8 cellular contexts compared by ENCODE assay signal in genomic region chr11:67400942-67401494, GRCh38. TPM values are rescaled to one million over a fixed set of nuclear protein-coding genes. Genes with fewer than 3 reads are reported as not detected.
A peak's percentile ranks its signal among the peaks of the same experiment; 100 is the strongest.
DNase-seq lines count a peak whose midpoint lies in the region; ATAC-seq, FAIRE-seq and TF ChIP-seq lines count a peak whose summit lies in the region.

No MANE protein-coding gene starts in this region.

- no peak overlapping the region for H2AFZ ChIP-seq in OCI-LY3 (ENCODE audit: low read depth, low read length)

- DNase-seq in AG10803 (ENCODE audit: low read depth) (no peak), epithelial cell of prostate (ENCODE audit: low read depth, low spot score) (no peak), ovary (no peak), SW 1271 (lab: John Stamatoyannopoulos, UW) (no peak), D721Med (ENCODE audit: insufficient read length, low spot score) (no peak)

- no peaks in the 10 kb centered on the region for H3K9me3 ChIP-seq in OCI-LY3 (ENCODE audit: insufficient read depth, low read length)
- no peaks in the 10 kb centered on the region for H3K9me3 ChIP-seq in ovary

- TF ChIP-seq EP300 in ovary (IDR thresholded peaks at IDR 0.05), result no peak

- H3K36me3 ChIP-seq in OCI-LY3 (replicated peaks; ENCODE audit: low read depth, low read length) (peaks cover 39% of the 10 kb centered on the region), ovary (no peaks in the 10 kb centered on the region)

- H3K4me2 ChIP-seq in OCI-LY3 (ENCODE audit: low read length), result peak overlapping the region; percentile 93

- H3K27me3 ChIP-seq in OCI-LY3 (ENCODE audit: low read depth, low read length) (no peaks in the 10 kb centered on the region), ovary (no peaks in the 10 kb centered on the region)

- peak overlapping the region; percentile 97 for H3K9ac ChIP-seq in OCI-LY3 (ENCODE audit: low read length)

- H3K4me1 ChIP-seq in OCI-LY3 (ENCODE audit: low read length) (peaks cover 39% of the 10 kb centered on the region), ovary (ENCODE audit: insufficient read depth) (peaks cover 1% of the 10 kb centered on the region)

- peak; percentile 2 for ATAC-seq in GM21447 (IDR thresholded peaks at IDR 0.05; ENCODE audit: unreplicated experiment)
- ATAC-seq in GM18858 (IDR thresholded peaks at IDR 0.05; ENCODE audit: unreplicated experiment), result no peak

- peaks cover 21% of the 10 kb centered on the region for H3K79me2 ChIP-seq in OCI-LY3 (ENCODE audit: low read length)

- WGBS in ovary, 3 donors, result 2 to 4% (median 2%) methylated on average over 24 to 27 of the region's 27 CpGs

- no peak for FAIRE-seq in D721Med (lab: Jason Lieb, UNC)

- intact Hi-C loops in ovary (cut with DNase I), result loop anchor here in 2 of 4 donors (1.0 to 10.0 kb wide), 3 partner anchors 42 to 106 kb away; partner anchors contain the start of genes CDK2AP2 (in 1 of the 2), CORO1B (in 1 of the 2) and PITPNM1 (in 1 of the 2)

- no peak for TF ChIP-seq CTCF in AG10803 (conservative IDR thresholded peaks at IDR 0.05; ENCODE audit: low read length)
- no peak for TF ChIP-seq CTCF in OCI-LY3 (IDR thresholded peaks at IDR 0.05; ENCODE audit: low read depth, low read length)
- no peak for TF ChIP-seq CTCF in ovary (IDR thresholded peaks at IDR 0.05)
- TF ChIP-seq CTCF in D721Med (IDR thresholded peaks at IDR 0.05; ENCODE audit: insufficient read depth, missing control alignments), result no peak

- H4K20me1 ChIP-seq in OCI-LY3 (ENCODE audit: insufficient read depth, low read length), result peaks cover 11% of the 10 kb centered on the region; the same call in 1 of the 2 replicates

- H3K27ac ChIP-seq in OCI-LY3 (ENCODE audit: low read length) (peak overlapping the region; percentile 67), epithelial cell of prostate (peak overlapping the region; percentile 88), ovary (peak overlapping the region; percentile 19 to 86)

- no peak for TF ChIP-seq POLR2A in ovary (IDR thresholded peaks at IDR 0.05)

- H3K4me3 ChIP-seq in AG10803 (ENCODE audit: low read length), result peak overlapping the region; percentile 88
- peak overlapping the region; percentile 94 for H3K4me3 ChIP-seq in OCI-LY3 (ENCODE audit: low read length)
- peak overlapping the region; percentile 91 for H3K4me3 ChIP-seq in ovary

RNA-seq across cellular contexts. Expression of gene PPP1CA, which starts 0.6 kb away (rescaled TPM):
- 10 to 100 TPM; 32.2 to 86.9 (median 55.5) TPM for total RNA-seq in ovary
- 10 to 100 TPM; 43.7 to 54.9 TPM for polyA plus RNA-seq in ovary

RNA-seq across cellular contexts. Expression of gene TBC1D10C, which starts 2.9 kb away (rescaled TPM):
- total RNA-seq in ovary, result 1 to 10 TPM in 3 of 7 donors, under 1 TPM in 4; 0.15 to 2.0 (median 1.00) TPM
- polyA plus RNA-seq in ovary, result 1 to 10 TPM in 1 of 2 donors, under 1 TPM in 1; 0.32 to 1.6 TPM

RNA-seq across cellular contexts. Expression of gene RAD9A, which starts 9.2 kb away (rescaled TPM):
- total RNA-seq in ovary, result 10 to 100 TPM; 13.9 to 51.7 (median 23.5) TPM
- polyA plus RNA-seq in ovary, result 10 to 100 TPM in 1 of 2 donors, 1 to 10 TPM in 1; 3.1 to 20.3 TPM

RNA-seq across cellular contexts. Expression of gene CARNS1, which starts 14.5 kb away (rescaled TPM):
- 10 to 100 TPM in 1 of 7 donors, 1 to 10 TPM in 1, under 1 TPM in 5; 0.12 to 13.2 (median 0.66) TPM for total RNA-seq in ovary
- under 1 TPM; 0.45 to 0.58 TPM for polyA plus RNA-seq in ovary

RNA-seq across cellular contexts. Expression of gene RPS6KB2, which starts 27.3 kb away (rescaled TPM):
- 10 to 100 TPM; 24.8 to 38.6 (median 33.1) TPM for total RNA-seq in ovary
- 10 to 100 TPM; 10.4 to 38.2 TPM for polyA plus RNA-seq in ovary
